ENCODE assay signal across 13 cellular contexts in the genomic region with DNA sequence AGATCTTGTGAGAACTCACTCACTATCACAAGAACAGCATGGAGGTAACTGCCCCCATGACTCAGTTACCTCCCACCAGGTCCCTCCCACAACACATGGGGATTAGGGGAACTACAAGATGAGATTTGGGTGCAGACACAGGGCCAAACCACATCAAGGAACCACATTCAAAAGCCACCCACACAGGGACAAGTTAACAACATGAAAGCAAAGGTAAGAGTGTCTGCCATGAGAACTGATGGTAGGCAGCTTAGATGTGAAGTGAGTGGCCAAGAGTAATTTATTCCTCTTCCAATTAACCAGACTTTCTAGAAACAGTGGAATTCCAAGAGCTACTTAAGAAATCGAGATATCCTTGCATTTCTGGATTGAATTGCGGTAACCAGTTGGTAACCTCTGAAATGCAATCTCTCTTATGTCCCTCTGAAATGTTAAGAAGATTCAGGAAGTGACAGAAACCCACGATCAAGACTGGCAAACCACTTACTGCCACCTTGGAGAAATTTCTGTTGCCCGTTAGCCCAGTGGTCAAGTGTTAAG.
DNase-seq lines count a peak whose midpoint lies in the region; ATAC-seq and TF ChIP-seq lines count a peak whose summit lies in the region.
"Had no signal": no experiment of that assay in that cellular context is flagged by ENCODE, and none has a peak within 500 bp of the region (broad histone marks: within the 10 kb centered on the region; RNA-seq: fewer than 3 reads in every experiment).

No MANE protein-coding gene starts in this region.

- H3K36me3 ChIP-seq in esophagus squamous epithelium, result no peaks in the 10 kb centered on the region

- peak; percentile 49 for DNase-seq in activated CD4-positive, CD25-positive, alpha-beta regulatory T cell treated with anti-CD3 and anti-CD28 coated beads, Interleukin-2, amount 50 U/mL, for 72 hours
- DNase-seq in activated naive CD4-positive, alpha-beta T cell treated with anti-CD3 and anti-CD28 coated beads for 36 hours, result peak; percentile 89
- peak; percentile 22 for DNase-seq in stimulated activated CD8-positive, alpha-beta memory T cell treated with anti-CD3 and anti-CD28 coated beads, Interleukin-12 subunit alpha, Interleukin-12 subunit beta, amount 100 ng/mL, for 1 hour (ENCODE audit: low read depth)
- DNase-seq in right cardiac atrium, result no peak
- no peak for DNase-seq in coronary artery (ENCODE audit: low spot score)
- no peak for DNase-seq in esophagus squamous epithelium (lab: John Stamatoyannopoulos, UW)
- DNase-seq: COR-L47, hippocampal formation, NCI-H2029 treated with DMSO at 0.1 percent for 48 hours, SIG-M5 had no signal

- H3K4me1 ChIP-seq in right cardiac atrium (ENCODE audit: control insufficient read depth, insufficient read depth, low read length) (peaks cover 4% of the 10 kb centered on the region), esophagus squamous epithelium (no peaks in the 10 kb centered on the region)

- H3K36me3 Mint-ChIP-seq in activated naive CD4-positive, alpha-beta T cell treated with anti-CD3 and anti-CD28 coated beads for 36 hours (ENCODE audit: low read depth), result peaks cover 24% of the 10 kb centered on the region

- intact Hi-C loops in activated naive CD4-positive, alpha-beta T cell treated with anti-CD3 and anti-CD28 coated beads for 36 hours (cut with micrococcal nuclease), result loop anchor here (1.0 kb wide), 3 partner anchors 11 to 200 kb away; no protein-coding TSS in a partner anchor
- intact Hi-C loops in right cardiac atrium (cut with DNase I), result no loop called here
- intact Hi-C loops in esophagus squamous epithelium (cut with DNase I), result no loop called here

- peaks cover 78% of the 10 kb centered on the region for H3K4me1 Mint-ChIP-seq in activated naive CD4-positive, alpha-beta T cell treated with anti-CD3 and anti-CD28 coated beads for 36 hours (ENCODE audit: low read depth)
- H3K4me1 Mint-ChIP-seq: nephron had no signal

- 89% methylated on average over 4 of the region's 4 CpGs for WGBS in right cardiac atrium
- WGBS in esophagus squamous epithelium, 2 donors, result 66 to 85% methylated on average over 4 of the region's 4 CpGs

- no peak for TF ChIP-seq CTCF in coronary artery (IDR thresholded peaks at IDR 0.05)
- TF ChIP-seq CTCF in esophagus squamous epithelium (IDR thresholded peaks at IDR 0.05), result no peak

- no peak overlapping the region for H3K27ac Mint-ChIP-seq in activated naive CD4-positive, alpha-beta T cell treated with anti-CD3 and anti-CD28 coated beads for 36 hours
- H3K27ac Mint-ChIP-seq: nephron had no signal

- no peaks in the 10 kb centered on the region for H3K27me3 Mint-ChIP-seq in activated naive CD4-positive, alpha-beta T cell treated with anti-CD3 and anti-CD28 coated beads for 36 hours (ENCODE audit: low read depth)

- H3K4me3 ChIP-seq in right cardiac atrium (ENCODE audit: low read length) (no peak overlapping the region), coronary artery (no peak overlapping the region), esophagus squamous epithelium (no peak overlapping the region)

- ATAC-seq in GM19035 (IDR thresholded peaks at IDR 0.05; ENCODE audit: unreplicated experiment) (peak; percentile 59), right cardiac atrium (no peak), GM18858 (IDR thresholded peaks at IDR 0.05; ENCODE audit: unreplicated experiment) (no peak)

- no peak overlapping the region for H3K4me3 Mint-ChIP-seq in activated naive CD4-positive, alpha-beta T cell treated with anti-CD3 and anti-CD28 coated beads for 36 hours
- H3K4me3 Mint-ChIP-seq: nephron had no signal

- no peaks in the 10 kb centered on the region for H3K9me3 ChIP-seq in right cardiac atrium (ENCODE audit: control insufficient read depth, low read length)
- no peaks in the 10 kb centered on the region for H3K9me3 ChIP-seq in esophagus squamous epithelium

- TF ChIP-seq POLR2A in esophagus squamous epithelium (IDR thresholded peaks at IDR 0.05), result no peak

- CTCF ChIA-PET in activated naive CD4-positive, alpha-beta T cell treated with anti-CD3 and anti-CD28 coated beads for 36 hours (lab: Charles Lee), result no interaction called here

- H3K27me3 ChIP-seq in right cardiac atrium (ENCODE audit: control insufficient read depth, insufficient read depth) (no peaks in the 10 kb centered on the region), esophagus squamous epithelium (no peaks in the 10 kb centered on the region)

- H3K9me3 Mint-ChIP-seq in activated naive CD4-positive, alpha-beta T cell treated with anti-CD3 and anti-CD28 coated beads for 36 hours, result no peaks in the 10 kb centered on the region

- H3K27ac ChIP-seq in right cardiac atrium (ENCODE audit: low read length) (no peak overlapping the region), coronary artery (no peak overlapping the region), esophagus squamous epithelium (no peak overlapping the region)

Comparison
In these comparisons a context has a peak if more than half of its experiments do, and no peak if none do; other contexts are left out.
1. DNase-seq: peak in activated CD4-positive, CD25-positive, alpha-beta regulatory T cell treated with anti-CD3 and anti-CD28 coated beads, Interleukin-2, amount 50 U/mL, for 72 hours (single experiment), activated naive CD4-positive, alpha-beta T cell treated with anti-CD3 and anti-CD28 coated beads for 36 hours (single experiment) and stimulated activated CD8-positive, alpha-beta memory T cell treated with anti-CD3 and anti-CD28 coated beads, Interleukin-12 subunit alpha, Interleukin-12 subunit beta, amount 100 ng/mL, for 1 hour (single experiment); none in right cardiac atrium (0 of 3), coronary artery (single experiment) and esophagus squamous epithelium (single experiment).